8 cellular contexts compared by ENCODE assay signal in genomic region chr19:7159105-7159933, GRCh38.
DNase-seq lines count a peak whose midpoint lies in the region; ATAC-seq, FAIRE-seq and TF ChIP-seq lines count a peak whose summit lies in the region.

No MANE protein-coding gene starts in this region.

- H3K27me3 ChIP-seq in SK-N-SH (ENCODE audit: insufficient read depth) = no peaks in the 10 kb centered on the region
- H3K27me3 ChIP-seq in stomach = no peaks in the 10 kb centered on the region
- H3K27me3 ChIP-seq in tibial nerve = no peaks in the 10 kb centered on the region

- H3K9me3 ChIP-seq in SK-N-SH (no peaks in the 10 kb centered on the region), stomach (no peaks in the 10 kb centered on the region), tibial nerve (no peaks in the 10 kb centered on the region)

- H3K79me2 ChIP-seq in SK-N-SH (ENCODE audit: insufficient read depth) = no peaks in the 10 kb centered on the region

- H3F3A ChIP-seq in SK-N-SH (replicated peaks; ENCODE audit: insufficient read depth) = no peaks in the 10 kb centered on the region

- intact Hi-C loops in stomach (cut with DNase I; ENCODE audit: low total_unique reads) = no loop called here

- H3K9me2 ChIP-seq in SK-N-SH = no peaks in the 10 kb centered on the region

- H3K27ac ChIP-seq in SK-N-SH (ENCODE audit: low read depth in 2 of 2, low read length in 1 of 2) (no peak overlapping the region), stomach (peak overlapping the region in 4 of 5 donors; percentile 38 to 85 (median 67)), tibial nerve (peak overlapping the region in 2 of 4 donors; percentile 31 to 46)

- CTCF ChIA-PET in SK-N-SH (lab: Yijun Ruan, JAX) = interaction anchor here (1.3 to 3.3 kb wide), 2 partner anchors 10 to 13 kb away, joined by 3 to 15 read pairs; no protein-coding TSS in a partner anchor

- TF ChIP-seq EP300 in SK-N-SH (IDR thresholded peaks at IDR 0.05; ENCODE audit: borderline replicate concordance in 1 of 2, low read depth in 1 of 2, low read length in 1 of 2) (no peak), stomach (IDR thresholded peaks at IDR 0.05) (no peak), tibial nerve (IDR thresholded peaks at IDR 0.05) (peak in 1 of 2 donors; percentile 38)

- peak; percentile 71 for DNase-seq in H54 (ENCODE audit: insufficient read length, low spot score)
- DNase-seq in SK-N-SH = no peak
- DNase-seq in inferior parietal cortex (ENCODE audit: extremely low spot score) = peak; percentile 25
- no peak for DNase-seq in stomach
- no peak for DNase-seq in tibial nerve (ENCODE audit: low spot score in 2 of 2)
- DNase-seq in RPMI8226 = no peak

- no peaks in the 10 kb centered on the region for H4K20me1 ChIP-seq in SK-N-SH (ENCODE audit: insufficient read depth)

- H3K4me3 ChIP-seq in SK-N-SH (ENCODE audit: low read depth in 2 of 2, low read length in 1 of 2) (no peak overlapping the region), stomach (no peak overlapping the region), tibial nerve (no peak overlapping the region)

- no peak for TF ChIP-seq POLR2A in H54 (IDR thresholded peaks at IDR 0.05; ENCODE audit: low read depth, low read length)
- no peak for TF ChIP-seq POLR2A in stomach (IDR thresholded peaks at IDR 0.05)
- no peak for TF ChIP-seq POLR2A in tibial nerve (IDR thresholded peaks at IDR 0.05)

- TF ChIP-seq RAD21 in SK-N-SH (IDR thresholded peaks at IDR 0.05; ENCODE audit: low read length) = no peak

- TF ChIP-seq CTCF in SK-N-SH (IDR thresholded peaks at IDR 0.05) (no peak), stomach (IDR thresholded peaks at IDR 0.05) (no peak), tibial nerve (IDR thresholded peaks at IDR 0.05) (no peak)

- WGBS in SK-N-SH (ENCODE audit: low lambda C conversion rate) = 75% methylated on average over 18 of the region's 18 CpGs
- 70 to 81% (median 74%) methylated on average over 18 of the region's 18 CpGs for WGBS in stomach, 5 donors
- 62 to 67% methylated on average over 18 of the region's 18 CpGs for WGBS in tibial nerve, 2 donors

- POLR2A ChIA-PET in SK-N-SH (lab: Yijun Ruan, JAX) = no interaction called here

- no peak overlapping the region for H3K9ac ChIP-seq in SK-N-SH

- ATAC-seq in GM18858 (IDR thresholded peaks at IDR 0.05; ENCODE audit: unreplicated experiment) (no peak), HG03439 (IDR thresholded peaks at IDR 0.05; ENCODE audit: unreplicated experiment) (no peak)

- FAIRE-seq in H54 (lab: Jason Lieb, UNC) = peak; percentile 95

- no peak overlapping the region for H3K4me2 ChIP-seq in SK-N-SH

- H3K36me3 ChIP-seq in SK-N-SH (replicated peaks in 1 of 2; ENCODE audit: control insufficient read depth in 1 of 2, insufficient read depth in 2 of 2, low read length in 1 of 2) (peaks cover 0 to 5% of the 10 kb centered on the region in 2 experiments), stomach (peaks cover 19 to 95% (median 81%) of the 10 kb centered on the region in 4 donors), tibial nerve (peaks cover 0 to 84% (median 15%) of the 10 kb centered on the region in 3 donors)

- H3K4me1 ChIP-seq in SK-N-SH (ENCODE audit: control insufficient read depth in 1 of 2, insufficient read depth in 2 of 2, low read depth in 1 of 2, low read length in 1 of 2) = no peaks in the 10 kb centered on the region
- H3K4me1 ChIP-seq in stomach = no peaks in the 10 kb centered on the region
- no peaks in the 10 kb centered on the region for H3K4me1 ChIP-seq in tibial nerve

- no peak overlapping the region for H2AFZ ChIP-seq in SK-N-SH (ENCODE audit: low read depth)

TF ChIP-seq in SK-N-SH, 30 proteins besides CTCF, POLR2A, EP300 and RAD21:
- no peak for TF ChIP-seq MXI1 (IDR thresholded peaks at IDR 0.05; ENCODE audit: low read depth, low read length)
- TF ChIP-seq SIN3A (IDR thresholded peaks at IDR 0.05; ENCODE audit: borderline replicate concordance, low read depth, low read length) = no peak
- peak; percentile 75; the same call in 1 of the 2 replicates for TF ChIP-seq MEF2A (IDR thresholded peaks at IDR 0.05; ENCODE audit: borderline replicate concordance, low read depth)
- TF ChIP-seq, protein P1, sequence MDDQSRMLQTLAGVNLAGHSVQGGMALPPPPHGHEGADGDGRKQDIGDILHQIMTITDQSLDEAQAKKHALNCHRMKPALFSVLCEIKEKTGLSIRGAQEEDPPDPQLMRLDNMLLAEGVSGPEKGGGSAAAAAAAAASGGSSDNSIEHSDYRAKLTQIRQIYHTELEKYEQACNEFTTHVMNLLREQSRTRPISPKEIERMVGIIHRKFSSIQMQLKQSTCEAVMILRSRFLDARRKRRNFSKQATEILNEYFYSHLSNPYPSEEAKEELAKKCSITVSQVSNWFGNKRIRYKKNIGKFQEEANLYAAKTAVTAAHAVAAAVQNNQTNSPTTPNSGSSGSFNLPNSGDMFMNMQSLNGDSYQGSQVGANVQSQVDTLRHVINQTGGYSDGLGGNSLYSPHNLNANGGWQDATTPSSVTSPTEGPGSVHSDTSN (IDR thresholded peaks at IDR 0.05) = peak; percentile 37; the same call in 1 of the 2 replicates
- 0 out of 2 replicates have a peak, but pooled peaks have one; percentile 15 for TF ChIP-seq NFIC (IDR thresholded peaks at IDR 0.05; ENCODE audit: borderline replicate concordance)

Comparison
In these comparisons a context has a peak if more than half of its experiments do, and no peak if none do; other contexts are left out.
1. DNase-seq: peak in H54 (single experiment) and inferior parietal cortex (single experiment); none in SK-N-SH (single experiment), stomach (single experiment), tibial nerve (0 of 2) and RPMI8226 (single experiment).
2. H3K27ac ChIP-seq: peak in stomach (4 of 5); none in SK-N-SH (0 of 2).